ENCODE assay signal across 9 cellular contexts in the genomic region with DNA sequence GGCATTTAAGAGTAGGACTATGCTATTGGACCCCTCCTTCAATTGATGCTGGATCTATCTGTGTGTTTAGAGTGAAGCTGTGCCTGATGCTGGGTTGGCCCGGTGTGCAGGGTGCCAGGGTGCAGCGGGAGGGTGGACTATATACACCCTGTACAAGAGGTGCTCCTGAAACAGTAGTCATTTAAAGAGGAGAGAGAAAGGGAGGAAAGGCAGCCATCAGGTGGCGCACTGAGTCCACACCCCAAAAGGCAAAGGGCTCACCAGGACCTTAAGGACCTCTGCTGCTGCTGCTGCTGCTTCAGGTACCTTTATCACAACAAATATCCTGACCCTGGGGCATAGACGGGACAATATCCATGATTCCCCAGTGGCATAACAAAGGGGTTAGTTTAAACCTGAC. TPM values are rescaled to one million over a fixed set of nuclear protein-coding genes. Genes with fewer than 3 reads are reported as not detected.
DNase-seq lines count a peak whose midpoint lies in the region; ATAC-seq and TF ChIP-seq lines count a peak whose summit lies in the region.
"Had no signal": no experiment of that assay in that cellular context is flagged by ENCODE, and none has a peak within 500 bp of the region (broad histone marks: within the 10 kb centered on the region; RNA-seq: fewer than 3 reads in every experiment).

No MANE protein-coding gene starts in this region.

- TF ChIP-seq CTCF in fibroblast of villous mesenchyme (IDR thresholded peaks at IDR 0.05; ENCODE audit: insufficient read depth, low read depth, low read length) (peak; percentile 6), mammary epithelial cell (conservative IDR thresholded peaks at IDR 0.05 in 1 of 2, IDR thresholded peaks at IDR 0.05 in 1 of 2; ENCODE audit: extremely low read depth in 1 of 2, insufficient read depth in 1 of 2, low read depth in 1 of 2, low read length in 2 of 2) (peak in 1 of 2 donors; percentile 42)

- H3K4me3 ChIP-seq in fibroblast of villous mesenchyme (ENCODE audit: low read depth, low read length) (no peak overlapping the region), mammary epithelial cell (replicated peaks in 1 of 3; ENCODE audit: insufficient read depth in 1 of 3, low read depth in 2 of 3, low read length in 3 of 3) (no peak overlapping the region)

- no TSS peak for BruUV-seq in mammary epithelial cell (replicated peaks; lab: Mats Ljungman, UMichigan)

- in situ Hi-C loops in KBM-7 (cut with MboI; ENCODE audit: low pct_unique_long_range_greater_than_20kb, low sequenced_read_pairs), result no loop called here
- in situ Hi-C loops in mammary epithelial cell (cut with MboI; ENCODE audit: low sequenced_read_pairs in 2 of 2), result no loop called here

- H3K9me3 ChIP-seq in mammary epithelial cell (replicated peaks; ENCODE audit: insufficient read depth, low read length), result peaks cover 35% of the 10 kb centered on the region

- no peaks in the 10 kb centered on the region for H3K36me3 ChIP-seq in mammary epithelial cell (ENCODE audit: insufficient read depth, low read length)

- CTCF ChIA-PET in mammary epithelial cell (lab: Charles Lee; ENCODE audit: low non-redundant PET), result no interaction called here

- no peaks in the 10 kb centered on the region for H3K4me1 ChIP-seq in mammary epithelial cell (ENCODE audit: insufficient read depth, low read length)

- no peak for ATAC-seq in GM19463 (IDR thresholded peaks at IDR 0.05; ENCODE audit: unreplicated experiment)

- H3K4me2 ChIP-seq in mammary epithelial cell (ENCODE audit: insufficient read depth, low read depth, low read length), result no peak overlapping the region

- no peak overlapping the region for H3K27ac ChIP-seq in mammary epithelial cell (ENCODE audit: insufficient read depth, low read depth, low read length)
- H3K27ac ChIP-seq: HL-60 had no signal

- intact Hi-C loops in mammary epithelial cell (cut with micrococcal nuclease), result no loop called here

- no peaks in the 10 kb centered on the region for H3K79me2 ChIP-seq in mammary epithelial cell (ENCODE audit: insufficient read depth, low read length)

- no peaks in the 10 kb centered on the region for H4K20me1 ChIP-seq in mammary epithelial cell (ENCODE audit: insufficient read depth, low read length)

- 33% methylated on average over 4 of the region's 4 CpGs for WGBS in mammary epithelial cell (ENCODE audit: low coverage, missing lambda C conversion rate)

- no peak overlapping the region for H3K9ac ChIP-seq in mammary epithelial cell (ENCODE audit: insufficient read depth, low read length)

- dilution Hi-C loops in mammary epithelial cell (cut with HindIII; ENCODE audit: low sequenced_read_pairs), result no loop called here

- DNase-seq in KBM-7 (peak; percentile 29), fibroblast of villous mesenchyme (ENCODE audit: low read depth) (no peak), AG08395 (ENCODE audit: low spot score) (no peak), NCI-H774 (lab: John Stamatoyannopoulos, UW) (no peak), mammary epithelial cell (no peak)
- peak; percentile 75 for DNase-seq in activated CD4-positive, alpha-beta T cell treated with anti-CD3 and anti-CD28 coated beads for 48 hours
- peak; percentile 47 for DNase-seq in stimulated activated CD8-positive, alpha-beta memory T cell treated with anti-CD3 and anti-CD28 coated beads, Interleukin-12 subunit alpha, Interleukin-12 subunit beta, amount 100 ng/mL, for 1 hour (ENCODE audit: low read depth)

- no peak overlapping the region for H2AFZ ChIP-seq in mammary epithelial cell (ENCODE audit: low read depth, low read length)

- no peaks in the 10 kb centered on the region for H3K27me3 ChIP-seq in mammary epithelial cell (ENCODE audit: insufficient read depth, low read length)

RNA-seq across cellular contexts. Expression of a gene that starts 39.4 kb away (rescaled TPM):
- total RNA-seq in fibroblast of villous mesenchyme (5.2 and 8.2 TPM in 2 replicates), mammary epithelial cell (1 to 10 TPM; 5.4 to 6.7 TPM)
- polyA plus RNA-seq in mammary epithelial cell, result 1.2 TPM
- not detected for polyA minus RNA-seq in mammary epithelial cell

RNA-seq across cellular contexts. Expression of a gene that starts 45.7 kb away (rescaled TPM):
- total RNA-seq in fibroblast of villous mesenchyme, result 10.3 and 14.7 TPM in 2 replicates
- 10 to 100 TPM in 1 of 2 donors, 1 to 10 TPM in 1; 5.7 to 11.7 TPM for total RNA-seq in mammary epithelial cell
- polyA plus RNA-seq in mammary epithelial cell, result 1.2 TPM
- polyA minus RNA-seq in mammary epithelial cell, result 20.1 TPM

Comparison
In these comparisons a context has a peak if more than half of its experiments do, and no peak if none do; other contexts are left out.
1. DNase-seq: peak in KBM-7 (single experiment), activated CD4-positive, alpha-beta T cell treated with anti-CD3 and anti-CD28 coated beads for 48 hours (single experiment) and stimulated activated CD8-positive, alpha-beta memory T cell treated with anti-CD3 and anti-CD28 coated beads, Interleukin-12 subunit alpha, Interleukin-12 subunit beta, amount 100 ng/mL, for 1 hour (single experiment); none in fibroblast of villous mesenchyme (single experiment), AG08395 (single experiment), NCI-H774 (single experiment) and mammary epithelial cell (single experiment).